In the genomic region with DNA sequence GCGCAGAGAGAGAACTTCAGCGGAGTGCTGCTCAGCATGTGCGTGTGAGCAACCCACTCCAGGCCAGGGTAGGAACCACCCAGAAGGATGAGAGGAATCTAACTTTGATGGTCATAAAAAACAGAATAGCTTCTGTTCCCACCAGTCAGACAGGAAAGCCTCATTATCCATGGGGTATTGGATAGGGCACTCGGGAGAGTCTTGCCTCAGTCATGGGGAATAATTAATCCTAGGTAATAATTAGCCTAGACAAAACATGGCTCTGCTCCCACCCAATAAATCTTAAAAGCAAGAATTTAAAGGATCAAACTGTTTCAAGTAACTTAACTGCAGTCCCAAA, we compare ENCODE assay signal across 13 cellular contexts. TPM values are rescaled to one million over a fixed set of nuclear protein-coding genes. Genes with fewer than 3 reads are reported as not detected.
DNase-seq lines count a peak whose midpoint lies in the region; ATAC-seq and TF ChIP-seq lines count a peak whose summit lies in the region.
"Had no signal": no experiment of that assay in that cellular context is flagged by ENCODE, and none has a peak within 500 bp of the region (broad histone marks: within the 10 kb centered on the region; RNA-seq: fewer than 3 reads in every experiment).

No MANE protein-coding gene starts in this region.

- intact Hi-C loops in upper lobe of right lung (cut with DNase I) = no loop called here

- H3K36me3 Mint-ChIP-seq in nephron (ENCODE audit: low read depth) = no peaks in the 10 kb centered on the region

- H3K36me3 ChIP-seq in esophagus (ENCODE audit: control insufficient read depth in 2 of 2, insufficient read depth in 2 of 2, low read length in 1 of 2) (no peaks in the 10 kb centered on the region), upper lobe of right lung (no peaks in the 10 kb centered on the region)

- DNase-seq in NCI-H1417 (lab: John Stamatoyannopoulos, UW) = peak in 2 of 3 experiments; percentile 34 to 41
- DNase-seq in NCI-H1417 treated with DMSO at 0.1 percent for 48 hours (lab: John Stamatoyannopoulos, UW) = no peak
- DNase-seq in upper lobe of right lung = no peak
- DNase-seq in caudate nucleus (lab: John Stamatoyannopoulos, UW) = no peak
- no peak for DNase-seq in NCI-H146 treated with DMSO at 0.1 percent for 48 hours (lab: John Stamatoyannopoulos, UW; ENCODE audit: unreplicated experiment)
- DNase-seq: activated effector memory CD4-positive, alpha-beta T cell treated with anti-CD3 and anti-CD28 coated beads, Interleukin-2, amount 50 U/mL, for 16 hours; stimulated activated naive CD8-positive, alpha-beta T cell treated with anti-CD3 and anti-CD28 coated beads, Interleukin-15, amount 100 ng/mL, for 72 hours; T-helper 9 cell had no signal

- ATAC-seq in upper lobe of right lung (no peak), HG02642 (IDR thresholded peaks at IDR 0.05; ENCODE audit: poor library complexity, unreplicated experiment) (no peak)
- ATAC-seq: stimulated activated naive CD8-positive, alpha-beta T cell treated with anti-CD3 and anti-CD28 coated beads, Interleukin-15, amount 100 ng/mL, for 72 hours had no signal

- peak overlapping the region; percentile 26 to 61 for H3K27ac ChIP-seq in esophagus (ENCODE audit: low read depth in 2 of 2, low read length in 1 of 2)
- H3K27ac ChIP-seq in upper lobe of right lung = no peak overlapping the region
- H3K27ac ChIP-seq in caudate nucleus (ENCODE audit: low read depth, low read length) = no peak overlapping the region
- H3K27ac ChIP-seq: 22Rv1 had no signal

- H3K27me3 Mint-ChIP-seq in nephron (ENCODE audit: low read depth) = peaks cover 6% of the 10 kb centered on the region

- peak overlapping the region; percentile 73 to 80 (median 75) for H3K4me3 Mint-ChIP-seq in nephron
- H3K4me3 Mint-ChIP-seq: stimulated activated naive CD8-positive, alpha-beta T cell treated with anti-CD3 and anti-CD28 coated beads, Interleukin-15, amount 100 ng/mL, for 72 hours had no signal

- H3K4me1 Mint-ChIP-seq in nephron = peaks cover 36% of the 10 kb centered on the region

- H3K4me1 ChIP-seq in esophagus (ENCODE audit: control insufficient read depth in 2 of 2, insufficient read depth in 2 of 2, low read length in 1 of 2) (no peaks in the 10 kb centered on the region), upper lobe of right lung (peaks cover 9% of the 10 kb centered on the region)

- WGBS in esophagus, 2 donors = 29 to 32% methylated on average over 4 of the region's 4 CpGs

- peak overlapping the region; percentile 94 to 95 (median 94) for H3K27ac Mint-ChIP-seq in nephron
- H3K27ac Mint-ChIP-seq: stimulated activated naive CD8-positive, alpha-beta T cell treated with anti-CD3 and anti-CD28 coated beads, Interleukin-15, amount 100 ng/mL, for 72 hours had no signal

- H3K9me3 ChIP-seq in esophagus (ENCODE audit: control insufficient read depth in 2 of 2, insufficient read depth in 1 of 2, low read depth in 1 of 2, low read length in 1 of 2) (no peaks in the 10 kb centered on the region), upper lobe of right lung (no peaks in the 10 kb centered on the region)

- H3K4me3 ChIP-seq in esophagus (ENCODE audit: low read depth in 1 of 2, low read length in 2 of 2) (no peak overlapping the region), upper lobe of right lung (peak overlapping the region; percentile 51)

- no peaks in the 10 kb centered on the region for H3K9me3 Mint-ChIP-seq in nephron
- H3K9me3 Mint-ChIP-seq: stimulated activated naive CD8-positive, alpha-beta T cell treated with anti-CD3 and anti-CD28 coated beads, Interleukin-15, amount 100 ng/mL, for 72 hours had no signal

- H3K27me3 ChIP-seq in esophagus (ENCODE audit: control insufficient read depth in 1 of 2, insufficient read depth in 2 of 2, low read length in 2 of 2) (no peaks in the 10 kb centered on the region), upper lobe of right lung (no peaks in the 10 kb centered on the region)

- no peak for TF ChIP-seq CTCF in nephron (IDR thresholded peaks at IDR 0.05; ENCODE audit: unreplicated experiment in 3 of 3)
- no peak for TF ChIP-seq CTCF in upper lobe of right lung (IDR thresholded peaks at IDR 0.05)

RNA-seq across cellular contexts. Expression of gene LDLRAD1, which starts 35.3 kb away (rescaled TPM):
- polyA plus RNA-seq in esophagus = under 1 TPM; 0.31 to 0.35 TPM
- total RNA-seq in upper lobe of right lung = 0.41 TPM
- total RNA-seq: LHCN-M2 had no signal

RNA-seq across cellular contexts. Expression of gene LRRC42, which starts 36.6 kb away (rescaled TPM):
- 10 to 100 TPM in 1 of 2 donors, 1 to 10 TPM in 1; 4.9 to 20.0 TPM for polyA plus RNA-seq in esophagus
- total RNA-seq in upper lobe of right lung = 18.1 TPM

RNA-seq across cellular contexts. Expression of gene IFT25, which starts 37.2 kb away (rescaled TPM):
- polyA plus RNA-seq in esophagus = 10 to 100 TPM; 18.9 to 23.7 TPM
- total RNA-seq in upper lobe of right lung = 16.8 TPM

Comparison
In these comparisons a context has a peak if more than half of its experiments do, and no peak if none do; other contexts are left out.
1. DNase-seq: peak in NCI-H1417 (2 of 3); none in NCI-H1417 treated with DMSO at 0.1 percent for 48 hours (single experiment), upper lobe of right lung (single experiment), caudate nucleus (0 of 61) and NCI-H146 treated with DMSO at 0.1 percent for 48 hours (single experiment).
2. H3K27ac ChIP-seq: peak in esophagus (2 of 2); none in upper lobe of right lung (single experiment) and caudate nucleus (single experiment).